In the genomic region with DNA sequence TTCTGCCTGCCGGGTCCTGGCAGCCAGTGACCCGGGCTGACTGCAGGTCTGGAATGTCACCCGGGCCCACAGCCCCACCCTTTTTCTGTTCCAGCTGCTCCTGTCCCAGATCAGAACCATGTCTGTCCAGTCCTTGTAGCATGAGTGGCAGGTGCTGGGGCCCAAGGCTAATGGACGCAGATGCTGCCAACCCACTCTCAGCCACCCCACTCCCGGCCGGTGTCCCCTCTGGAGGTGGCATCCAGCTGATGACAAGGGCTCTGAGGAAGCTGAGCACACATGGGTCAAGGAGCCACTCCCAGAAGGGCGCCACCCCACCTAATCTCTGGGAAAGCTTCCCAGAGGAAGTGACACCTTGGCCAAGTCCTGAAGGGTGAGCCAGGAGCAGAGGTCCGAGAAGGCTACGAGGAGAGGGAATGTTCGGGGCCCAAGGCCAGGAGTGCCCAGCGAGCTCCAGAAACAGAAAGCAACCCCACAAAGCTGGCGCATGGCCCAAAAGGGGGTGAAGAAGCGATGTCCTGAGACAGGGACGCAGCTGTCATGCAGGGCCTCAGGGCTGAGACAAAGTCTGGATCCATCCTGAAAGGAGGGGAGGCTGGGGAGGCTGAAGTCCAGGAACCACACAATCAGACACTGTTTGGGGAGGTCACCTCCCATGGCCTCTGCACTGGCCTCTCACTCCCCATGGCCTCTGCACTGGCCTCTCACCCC, we compare ENCODE assay signal across 12 cellular contexts. TPM values are rescaled to one million over a fixed set of nuclear protein-coding genes. Genes with fewer than 3 reads are reported as not detected.
DNase-seq lines count a peak whose midpoint lies in the region; ATAC-seq and TF ChIP-seq lines count a peak whose summit lies in the region.
"Had no signal": no experiment of that assay in that cellular context is flagged by ENCODE, and none has a peak within 500 bp of the region (broad histone marks: within the 10 kb centered on the region; RNA-seq: fewer than 3 reads in every experiment).

No MANE protein-coding gene starts in this region.

- H3K14ac ChIP-seq in H9 (ENCODE audit: insufficient read depth, low read length): no peak overlapping the region; the same call in 1 of the 2 replicates

- intact Hi-C loops in ascending aorta (cut with DNase I) (no loop called here), left ventricle myocardium superior (cut with micrococcal nuclease) (no loop called here)

- peak overlapping the region in 2 of 3 experiments; percentile 59 to 82; a peak in 3 of 7 replicates for H3K27ac Mint-ChIP-seq in H9
- H3K27ac Mint-ChIP-seq: activated CD4-positive, alpha-beta T cell treated with anti-CD3 and anti-CD28 coated beads for 36 hours had no signal

- WGBS in H9 (ENCODE audit: extremely low coverage, insufficient read length, low lambda C conversion rate): no CpG with 5 or more reads among the region's 14 CpGs

- H3K27me3 Mint-ChIP-seq in H9 (ENCODE audit: low read depth): no peaks in the 10 kb centered on the region
- H3K27me3 Mint-ChIP-seq: activated CD4-positive, alpha-beta T cell treated with anti-CD3 and anti-CD28 coated beads for 36 hours had no signal

- peaks cover 5% of the 10 kb centered on the region for H3K79me1 ChIP-seq in H9 (ENCODE audit: insufficient read depth, low read depth, low read length, poor library complexity, severe bottlenecking)

- H3K36me3 ChIP-seq in ascending aorta (no peaks in the 10 kb centered on the region), rectal smooth muscle tissue (ENCODE audit: control insufficient read depth, insufficient read depth, low read length) (no peaks in the 10 kb centered on the region)

- H2BK12ac ChIP-seq in H9 (ENCODE audit: insufficient read length, low read depth, low read length): no peak overlapping the region

- no peaks in the 10 kb centered on the region; the same call in 1 of the 2 replicates for H3K79me2 ChIP-seq in H9 (ENCODE audit: insufficient read depth, low read length)

- H3K9ac ChIP-seq in H9 (ENCODE audit: extremely low read depth, insufficient read length, low read length) (no peak overlapping the region), rectal smooth muscle tissue (ENCODE audit: low read length) (no peak overlapping the region)

- no peaks in the 10 kb centered on the region; a peak in 1 of 5 replicates for H3K9me3 Mint-ChIP-seq in H9

- peaks cover 0 to 8% (median 0%) of the 10 kb centered on the region in 3 experiments; a peak in 1 of 7 replicates for H3K36me3 Mint-ChIP-seq in H9 (ENCODE audit: insufficient read depth in 1 of 3, low read depth in 3 of 3)

- no peaks in the 10 kb centered on the region for H4K20me1 ChIP-seq in H9 (ENCODE audit: control insufficient read depth, insufficient read depth, insufficient read length)

- no peak overlapping the region for H4K91ac ChIP-seq in H9 (ENCODE audit: insufficient read length, low read depth, low read length)

- H2BK5ac ChIP-seq in H9 (ENCODE audit: insufficient read length, low read length): no peak overlapping the region

- no peak overlapping the region for H2BK120ac ChIP-seq in H9 (ENCODE audit: low read depth, low read length, poor library complexity, severe bottlenecking)

- peaks cover 15 to 42% of the 10 kb centered on the region in 2 experiments for H3K4me1 Mint-ChIP-seq in H9

- H3K4me2 ChIP-seq in H9 (ENCODE audit: insufficient read depth, insufficient read length, low read length): no peak overlapping the region

- H3K9me3 ChIP-seq in H9 (ENCODE audit: control insufficient read depth, low read depth, low read length): no peaks in the 10 kb centered on the region
- H3K9me3 ChIP-seq in ascending aorta: no peaks in the 10 kb centered on the region

- no peak overlapping the region for H3K23ac ChIP-seq in H9 (ENCODE audit: insufficient read length, low read depth, low read length)

- no peak overlapping the region for H2AK5ac ChIP-seq in H9 (ENCODE audit: insufficient read length, low read length)

- H4K5ac ChIP-seq in H9 (ENCODE audit: insufficient read length, low read depth, low read length): no peak overlapping the region

- no peak overlapping the region for H2BK15ac ChIP-seq in H9 (ENCODE audit: low read depth, low read length)

- TF ChIP-seq CTCF in H9 (conservative IDR thresholded peaks at IDR 0.05) (no peak), ascending aorta (IDR thresholded peaks at IDR 0.05) (no peak), GM10266 (IDR thresholded peaks at IDR 0.05; ENCODE audit: control insufficient read depth, insufficient read depth, low read depth, missing control alignments) (no peak)

- no peak overlapping the region for H3K56ac ChIP-seq in H9 (ENCODE audit: insufficient read length, low read depth, low read length)

- H3K23me2 ChIP-seq in H9 (ENCODE audit: insufficient read length, low read depth, low read length, poor library complexity, severe bottlenecking): no peaks in the 10 kb centered on the region

- no peak overlapping the region for H3K4me3 ChIP-seq in ascending aorta
- peak overlapping the region; percentile 30 for H3K4me3 ChIP-seq in rectal smooth muscle tissue (ENCODE audit: low read length)

- H2AFZ ChIP-seq in H9 (ENCODE audit: low read length): no peak overlapping the region

- H3K4ac ChIP-seq in H9 (ENCODE audit: low read depth, low read length): no peak overlapping the region

- H3K4me3 Mint-ChIP-seq in H9: no peak overlapping the region
- H3K4me3 Mint-ChIP-seq: activated CD4-positive, alpha-beta T cell treated with anti-CD3 and anti-CD28 coated beads for 36 hours had no signal

- H2BK20ac ChIP-seq in H9 (ENCODE audit: low read depth, low read length, poor library complexity, severe bottlenecking): no peak overlapping the region

- DNase-seq in H9 (no peak), ascending aorta (ENCODE audit: low spot score in 2 of 2) (no peak), left ventricle myocardium superior (peak; percentile 80), UCSD-AML1 (lab: John Stamatoyannopoulos, UW; ENCODE audit: unreplicated experiment) (no peak), GM10266 (ENCODE audit: extremely low spot score) (no peak), MV-4-11 (lab: John Stamatoyannopoulos, UW) (no peak)
- no peak for DNase-seq in stimulated activated naive CD8-positive, alpha-beta T cell treated with anti-CD3 and anti-CD28 coated beads, Interleukin-15, Interleukin-2, amounts not matched to agents 100 U/mL and 50 U/mL, for 24 hours
- DNase-seq: activated CD4-positive, alpha-beta T cell treated with anti-CD3 and anti-CD28 coated beads for 36 hours; activated naive CD4-positive, alpha-beta T cell treated with Interleukin-2 at 50 U/mL for 16 hours; effector memory CD4-positive, alpha-beta T cell; SHP77 treated with DMSO at 0.1 percent for 48 hours had no signal

- H3K27me3 ChIP-seq in H9 (ENCODE audit: insufficient read depth, low read length) (no peaks in the 10 kb centered on the region), ascending aorta (no peaks in the 10 kb centered on the region), rectal smooth muscle tissue (ENCODE audit: control insufficient read depth, insufficient read depth, low read length) (no peaks in the 10 kb centered on the region)

- ATAC-seq in left ventricle myocardium superior: peak; percentile 83
- no peak for ATAC-seq in stimulated activated naive CD8-positive, alpha-beta T cell treated with anti-CD3 and anti-CD28 coated beads, Interleukin-15, Interleukin-2, amounts not matched to agents 100 U/mL and 50 U/mL, for 24 hours
- ATAC-seq: activated CD4-positive, alpha-beta T cell treated with anti-CD3 and anti-CD28 coated beads for 36 hours had no signal

- H3K18ac ChIP-seq in H9 (ENCODE audit: insufficient read length, low read depth, low read length): no peak overlapping the region

- H3K4me1 ChIP-seq in H9 (ENCODE audit: insufficient read depth, low read length): 0 out of 2 replicates have a peak, but pooled peaks cover 3% of the 10 kb centered on the region
- peaks cover 21 to 29% of the 10 kb centered on the region in 2 donors for H3K4me1 ChIP-seq in ascending aorta
- H3K4me1 ChIP-seq in rectal smooth muscle tissue (ENCODE audit: control insufficient read depth, insufficient read depth, low read length): peaks cover 10% of the 10 kb centered on the region

- H3K27ac ChIP-seq in H9 (ENCODE audit: insufficient read length, low read depth, low read length): no peak overlapping the region
- H3K27ac ChIP-seq in ascending aorta: peak overlapping the region; percentile 40 to 41
- H3K27ac ChIP-seq in rectal smooth muscle tissue (ENCODE audit: low read depth, low read length): no peak overlapping the region

- H4K8ac ChIP-seq in H9 (replicated peaks; ENCODE audit: insufficient read length, low read depth, low read length): no peak overlapping the region

- no peak overlapping the region for H3T11ph ChIP-seq in H9 (ENCODE audit: low read length)

RNA-seq across cellular contexts. Expression of a gene that starts 39.5 kb away (rescaled TPM):
- 85.2 and 87.4 TPM in 2 replicates for total RNA-seq in H9 (2021)
- total RNA-seq in ascending aorta: 16.1 TPM
- total RNA-seq in left ventricle myocardium superior: 7.8 TPM

Comparison
In these comparisons a context has a peak if more than half of its experiments do, and no peak if none do; other contexts are left out.
1. H3K27ac ChIP-seq: peak in ascending aorta (2 of 2); none in H9 (single experiment) and rectal smooth muscle tissue (single experiment).